ENCODE assay signal across 35 cellular contexts in the genomic region with DNA sequence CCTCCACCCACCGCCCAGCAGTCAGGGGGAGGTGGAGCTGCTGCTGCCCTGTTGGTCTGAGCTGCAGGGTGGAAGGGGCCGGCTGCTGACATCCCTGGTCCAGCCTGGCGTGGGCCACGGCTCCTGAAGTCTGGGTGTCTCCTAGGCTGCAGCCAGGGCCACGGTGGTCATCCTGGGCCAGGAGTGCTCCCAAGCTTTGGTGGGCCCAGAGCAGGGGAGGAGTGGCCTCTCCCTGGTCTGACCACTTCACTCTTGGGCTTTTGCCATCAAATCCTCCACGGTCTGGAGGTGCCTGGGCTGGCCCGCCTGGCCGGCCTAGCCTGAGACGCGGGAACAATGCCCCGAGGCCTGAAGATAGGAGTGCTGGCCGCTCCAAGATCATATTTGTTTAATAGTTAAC. TPM values are rescaled to one million over a fixed set of nuclear protein-coding genes. Genes with fewer than 3 reads are reported as not detected.
DNase-seq lines count a peak whose midpoint lies in the region; ATAC-seq and TF ChIP-seq lines count a peak whose summit lies in the region.
"Had no signal": no experiment of that assay in that cellular context is flagged by ENCODE, and none has a peak within 500 bp of the region (broad histone marks: within the 10 kb centered on the region; RNA-seq: fewer than 3 reads in every experiment).

No MANE protein-coding gene starts in this region.

- ATAC-seq in Panc1 (no peak), left lung (peak; percentile 55), thoracic aorta (ENCODE audit: insufficient number of reproducible peaks, low FRiP score, low read depth) (no peak), GM18861 (IDR thresholded peaks at IDR 0.05; ENCODE audit: unreplicated experiment) (no peak), HG03439 (IDR thresholded peaks at IDR 0.05; ENCODE audit: unreplicated experiment) (no peak)
- ATAC-seq: natural killer cell; stimulated activated naive B cell treated with anti-CD40 and anti-IgM and Interleukin-4, amounts not matched to agents 10 μg/mL and 1 μg/mL and 100 μg/mL, for 72 hours; T-cell had no signal

- in situ Hi-C loops in Panc1 (cut with HindIII; ENCODE audit: low pct_unique_long_range_greater_than_20kb, low sequenced_read_pairs) (no loop called here), astrocyte of the spinal cord (cut with HindIII; ENCODE audit: low sequenced_read_pairs) (loop anchor here (25.0 kb wide), 1 partner anchor 338 kb away; no protein-coding TSS in a partner anchor)

- H3K36me3 ChIP-seq in Panc1 (ENCODE audit: control insufficient read depth, insufficient read depth, low read length) (no peaks in the 10 kb centered on the region; the same call in 1 of the 2 replicates), left lung (no peaks in the 10 kb centered on the region), thoracic aorta (no peaks in the 10 kb centered on the region)
- H3K36me3 ChIP-seq: MG63, suprapubic skin had no signal

- H3K9me3 ChIP-seq in Panc1 (ENCODE audit: control insufficient read depth, insufficient read depth, low read depth, low read length) (no peaks in the 10 kb centered on the region), left lung (no peaks in the 10 kb centered on the region), thoracic aorta (no peaks in the 10 kb centered on the region)
- H3K9me3 ChIP-seq: MG63, suprapubic skin had no signal

- POLR2A ChIA-PET in Panc1 (lab: Charles Lee), result no interaction called here

- TF ChIP-seq CTCF in Panc1 (IDR thresholded peaks at IDR 0.05) (no peak), astrocyte of the spinal cord (IDR thresholded peaks at IDR 0.05; ENCODE audit: low read depth, low read length) (no peak), left lung (IDR thresholded peaks at IDR 0.05) (no peak), thoracic aorta (IDR thresholded peaks at IDR 0.05) (no peak)

- H3K27me3 ChIP-seq in Panc1 (ENCODE audit: control insufficient read depth, insufficient read depth, low read length), result no peaks in the 10 kb centered on the region
- peaks cover 27 to 99% of the 10 kb centered on the region in 2 donors for H3K27me3 ChIP-seq in left lung
- no peaks in the 10 kb centered on the region for H3K27me3 ChIP-seq in thoracic aorta (replicated peaks; ENCODE audit: insufficient read depth)
- H3K27me3 ChIP-seq: MG63 had no signal

- H3K27ac ChIP-seq in Panc1 (ENCODE audit: low read length), result peak overlapping the region; percentile 97
- peak overlapping the region; percentile 18 to 75 for H3K27ac ChIP-seq in left lung
- H3K27ac ChIP-seq in thoracic aorta, result peak overlapping the region; percentile 96 to 97
- H3K27ac ChIP-seq: HL-60, skin epidermis, suprapubic skin had no signal

- H3K4me3 ChIP-seq in Panc1 (ENCODE audit: low read depth in 2 of 2, low read length in 2 of 2), result no peak overlapping the region
- H3K4me3 ChIP-seq in astrocyte of the spinal cord (ENCODE audit: low read depth, low read length), result no peak overlapping the region
- no peak overlapping the region for H3K4me3 ChIP-seq in left lung
- H3K4me3 ChIP-seq in thoracic aorta, result peak overlapping the region; percentile 88
- H3K4me3 ChIP-seq: MG63, skin epidermis, suprapubic skin had no signal

- DNase-seq in Panc1 (ENCODE audit: low read depth, low spot score) (no peak), astrocyte of the spinal cord (ENCODE audit: low read depth, low spot score) (peak; percentile 19), left lung (peak; percentile 72 to 77), thoracic aorta (ENCODE audit: low spot score) (no peak), NCI-H69 (lab: John Stamatoyannopoulos, UW) (no peak)
- DNase-seq in activated CD8-positive, alpha-beta memory T cell treated with anti-CD3 and anti-CD28 coated beads for 24 hours, result no peak
- DNase-seq: ACHN; activated CD4-positive, alpha-beta T cell treated with anti-CD3 and anti-CD28 coated beads, Interleukin-2, amount 10 ng/mL, durations not matched to agents 24 days and 14 days; activated effector memory CD4-positive, alpha-beta T cell treated with Interleukin-2 at 50 U/mL for 16 hours; DMS153; hypothalamus; immature natural killer cell; KG1; MG63; natural killer cell; NCI-H1105; NCI-H187; NCI-H446 treated with DMSO at 0.1 percent for 48 hours; stimulated activated naive B cell treated with anti-CD40 and anti-IgM and Interleukin-4, amounts not matched to agents 10 μg/mL and 1 μg/mL and 100 μg/mL, for 72 hours; T-cell had no signal

- BruUV-seq in Panc1 (replicated peaks; lab: Mats Ljungman, UMichigan), result no TSS peak

- peaks cover 55% of the 10 kb centered on the region for H3K4me1 ChIP-seq in Panc1 (ENCODE audit: control insufficient read depth, insufficient read depth, low read length)
- H3K4me1 ChIP-seq in left lung, result peaks cover 2 to 12% of the 10 kb centered on the region in 2 donors
- H3K4me1 ChIP-seq in thoracic aorta (ENCODE audit: control insufficient read depth in 1 of 2, low read depth in 2 of 2), result peaks cover 34 to 83% of the 10 kb centered on the region in 2 donors

- CTCF ChIA-PET in Panc1 (lab: Charles Lee), result no interaction called here

- intact Hi-C loops in Panc1 (cut with micrococcal nuclease; ENCODE audit: unreplicated experiment) (no loop called here), left lung (cut with DNase I) (loop anchor here in 1 of 2 donors (10.0 kb wide), 1 partner anchor 210 kb away; no protein-coding TSS in a partner anchor)

RNA-seq across cellular contexts. Expression of gene PRDM16, which starts 5.8 kb away (rescaled TPM):
- total RNA-seq in Panc1 (2021; ENCODE audit: unreplicated experiment) (22.3 TPM), left lung (10 to 100 TPM; 14.9 to 18.0 TPM), thoracic aorta (10 to 100 TPM; 68.9 to 85.4 TPM)
- polyA plus RNA-seq in Panc1 (2012; ENCODE audit: insufficient read length), result 16.1 TPM
- total RNA-seq: activated CD4-positive, alpha-beta T cell treated with anti-CD3 and anti-CD28 coated beads, Interleukin-2, amount 10 ng/mL, durations not matched to agents 24 days and 14 days; activated CD8-positive, alpha-beta memory T cell treated with anti-CD3 and anti-CD28 coated beads for 36 hours; endothelial cell of umbilical vein; mononuclear cell; RPMI7951 had no signal
- polyA plus RNA-seq: endothelial cell of umbilical vein had no signal

RNA-seq across cellular contexts. Expression of gene ACTRT2, which starts 53.5 kb away (rescaled TPM):
- total RNA-seq in Panc1 (2021; ENCODE audit: unreplicated experiment), result not detected
- polyA plus RNA-seq in Panc1 (2012; ENCODE audit: insufficient read length), result not detected
- not detected for total RNA-seq in left lung
- not detected for total RNA-seq in thoracic aorta
- total RNA-seq: activated CD4-positive, alpha-beta T cell treated with anti-CD3 and anti-CD28 coated beads, Interleukin-2, amount 10 ng/mL, durations not matched to agents 24 days and 14 days; activated CD8-positive, alpha-beta memory T cell treated with anti-CD3 and anti-CD28 coated beads for 36 hours; endothelial cell of umbilical vein; frontal cortex; liver; mononuclear cell; natural killer cell; omental fat pad; pulmonary artery endothelial cell; RPMI7951; SK-MEL-5; suprapubic skin; T-cell had no signal
- polyA plus RNA-seq: BJ, endothelial cell of umbilical vein, immature natural killer cell, liver had no signal

Comparison
In these comparisons a context has a peak if more than half of its experiments do, and no peak if none do; other contexts are left out.
1. DNase-seq: peak in astrocyte of the spinal cord (single experiment) and left lung (2 of 2); none in Panc1 (single experiment), thoracic aorta (single experiment), NCI-H69 (single experiment) and activated CD8-positive, alpha-beta memory T cell treated with anti-CD3 and anti-CD28 coated beads for 24 hours (single experiment).
2. H3K27ac ChIP-seq: peak in every context shown above with its lines; median percentile 97 in Panc1; 96 in thoracic aorta; 46 in left lung.